In genomic region chrX:40155617-40156471, GRCh38 we compare ENCODE assay signal across 9 cellular contexts. TPM values are rescaled to one million over a fixed set of nuclear protein-coding genes. Genes with fewer than 3 reads are reported as not detected.
DNase-seq lines count a peak whose midpoint lies in the region; ATAC-seq, FAIRE-seq and TF ChIP-seq lines count a peak whose summit lies in the region.
"Had no signal": no experiment of that assay in that cellular context is flagged by ENCODE, and none has a peak within 500 bp of the region (broad histone marks: within the 10 kb centered on the region; RNA-seq: fewer than 3 reads in every experiment).

No MANE protein-coding gene starts in this region.

- peak overlapping the region; percentile 74 for H3K4me2 ChIP-seq in DOHH2 (ENCODE audit: low read length)

- ATAC-seq in GM18868 (IDR thresholded peaks at IDR 0.05; ENCODE audit: unreplicated experiment) = no peak
- ATAC-seq in GM19467 (IDR thresholded peaks at IDR 0.05; ENCODE audit: unreplicated experiment) = no peak

- no peaks in the 10 kb centered on the region for H3K79me2 ChIP-seq in DOHH2 (ENCODE audit: control insufficient read depth, low read length)

- H3K4me3 ChIP-seq in DOHH2 (ENCODE audit: low read length) = peak overlapping the region; percentile 61
- peak overlapping the region; percentile 38 for H3K4me3 ChIP-seq in fibroblast of pulmonary artery (replicated peaks; ENCODE audit: low read depth, low read length)
- peak overlapping the region; percentile 29 to 36 for H3K4me3 ChIP-seq in prostate gland

- DNase-seq in OCI-M1 (lab: John Stamatoyannopoulos, UW) = peak; percentile 65
- no peak for DNase-seq in fibroblast of pulmonary artery (ENCODE audit: low read depth)
- no peak for DNase-seq in prostate gland (ENCODE audit: low spot score)
- DNase-seq in D721Med (ENCODE audit: insufficient read length, low spot score) = no peak
- DNase-seq in iPS-NIHi11 (ENCODE audit: low spot score) = no peak
- DNase-seq: activated CD4-positive, alpha-beta T cell treated with anti-CD3 and anti-CD28 coated beads, Interleukin-2, amount 50 U/mL, for 4 hours had no signal

- H3F3A ChIP-seq in DOHH2 (ENCODE audit: control insufficient read depth, insufficient read depth) = 0 out of 2 replicates have a peak, but pooled peaks cover 4% of the 10 kb centered on the region

- H3K36me3 ChIP-seq in DOHH2 (ENCODE audit: control insufficient read depth, low read length) (no peaks in the 10 kb centered on the region), prostate gland (no peaks in the 10 kb centered on the region)

- H4K20me1 ChIP-seq in DOHH2 (ENCODE audit: control insufficient read depth, insufficient read depth, low read depth, low read length) = no peaks in the 10 kb centered on the region

- 59% methylated on average over 24 of the region's 73 CpGs for WGBS in prostate gland

- peaks cover 17% of the 10 kb centered on the region for H3K27me3 ChIP-seq in DOHH2 (ENCODE audit: control insufficient read depth, low read length)
- no peaks in the 10 kb centered on the region for H3K27me3 ChIP-seq in prostate gland (replicated peaks; ENCODE audit: insufficient read depth)

- H3K27ac ChIP-seq in DOHH2 (ENCODE audit: low read depth, low read length) (no peak overlapping the region), prostate gland (peak overlapping the region; percentile 69 to 80)

- no peak for TF ChIP-seq CTCF in DOHH2 (IDR thresholded peaks at IDR 0.05; ENCODE audit: low read depth, low read length, poor library complexity, severe bottlenecking)
- TF ChIP-seq CTCF in fibroblast of pulmonary artery (IDR thresholded peaks at IDR 0.05; ENCODE audit: low read length, missing control alignments) = no peak
- no peak for TF ChIP-seq CTCF in prostate gland (IDR thresholded peaks at IDR 0.05)
- TF ChIP-seq CTCF in D721Med (IDR thresholded peaks at IDR 0.05; ENCODE audit: insufficient read depth, missing control alignments) = no peak

- FAIRE-seq in D721Med (lab: Jason Lieb, UNC) = no peak

- intact Hi-C loops in prostate gland (cut with DNase I) = loop anchor here (10.0 kb wide), 3 partner anchors 141 to 341 kb away; no protein-coding TSS in a partner anchor

- peaks cover 37% of the 10 kb centered on the region for H3K4me1 ChIP-seq in DOHH2 (ENCODE audit: control insufficient read depth, low read length)
- peaks cover 3% of the 10 kb centered on the region for H3K4me1 ChIP-seq in prostate gland (replicated peaks)

- no peaks in the 10 kb centered on the region for H3K9me2 ChIP-seq in DOHH2 (replicated peaks; ENCODE audit: control insufficient read depth, low read length)

- H3K9me3 ChIP-seq in DOHH2 (ENCODE audit: control insufficient read depth, insufficient read depth, low read length) (no peaks in the 10 kb centered on the region), prostate gland (no peaks in the 10 kb centered on the region)

- no peak for TF ChIP-seq POLR2A in prostate gland (IDR thresholded peaks at IDR 0.05)

RNA-seq across cellular contexts. Expression of gene BCOR, which starts 58.1 kb away (rescaled TPM):
- 10 to 100 TPM; 56.2 to 70.8 TPM for total RNA-seq in prostate gland
